In the genomic region with DNA sequence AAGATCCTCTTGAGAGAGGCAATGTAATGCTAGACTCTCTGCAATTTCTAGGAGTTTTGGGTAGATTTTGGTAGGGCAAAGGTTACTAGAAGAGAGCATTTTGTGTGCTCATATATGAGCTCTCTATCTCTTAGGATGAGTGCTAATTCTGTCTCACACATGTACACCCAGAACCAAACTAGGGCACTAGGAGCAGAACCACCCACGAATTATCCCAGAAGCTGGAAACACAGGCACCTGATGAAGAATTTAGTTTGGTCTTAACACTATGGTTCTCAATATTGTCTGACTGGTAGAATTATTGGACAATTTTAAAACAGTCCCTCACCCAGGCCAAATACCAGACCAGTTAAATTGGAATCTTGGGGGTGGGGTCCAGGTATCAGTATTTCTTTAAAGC, we compare ENCODE assay signal across 27 cellular contexts.
"Had no signal": no experiment of that assay in that cellular context is flagged by ENCODE, and none has a peak within 500 bp of the region (broad histone marks: within the 10 kb centered on the region; RNA-seq: fewer than 3 reads in every experiment).

No MANE protein-coding gene starts in this region.

- H3K27me3 ChIP-seq: pancreas, right lobe of liver, sigmoid colon, spleen, stomach, thyroid gland, tibial nerve, upper lobe of left lung, vagina had no signal

- H3K27ac ChIP-seq: neutrophil, pancreas, right lobe of liver, spleen, thoracic aorta, thyroid gland, tibial nerve, upper lobe of left lung had no signal

- ATAC-seq: naive thymus-derived CD8-positive, alpha-beta T cell; natural killer cell treated with Interleukin-12 subunit alpha and Interleukin-12 subunit beta and Interleukin-15 and Interleukin-18, amount 100 ng/mL, for 72 hours; pancreas; right cardiac atrium; right lobe of liver; stimulated activated effector memory CD8-positive, alpha-beta T cell treated with anti-CD3 and anti-CD28 coated beads, Interleukin-12 subunit alpha, Interleukin-12 subunit beta, amount 100 ng/mL, for 72 hours; stimulated activated naive B cell treated with anti-CD40 and anti-IgM and Interleukin-4, amounts not matched to agents 10 μg/mL and 1 μg/mL and 100 μg/mL, for 72 hours had no signal

- H3K36me3 ChIP-seq: neutrophil, pancreas, prostate gland, right lobe of liver, spleen, thoracic aorta, thyroid gland, vagina had no signal

- FAIRE-seq: pancreas, small intestine, urothelium cell line had no signal

- H3K4me1 ChIP-seq: pancreas, prostate gland, right lobe of liver, spleen, upper lobe of left lung had no signal

- H3K4me3 ChIP-seq: pancreas, prostate gland, right lobe of liver, sigmoid colon, spleen, stomach, thoracic aorta, thyroid gland, tibial nerve, upper lobe of left lung, vagina had no signal

- DNase-seq: naive B cell; naive thymus-derived CD8-positive, alpha-beta T cell; nephron progenitor cell; nucleus accumbens; pancreas; right cardiac atrium; right lobe of liver; sigmoid colon; small intestine; spleen; stimulated activated CD4-positive, alpha-beta T cell treated with anti-CD3 and anti-CD28 coated beads, Interleukin-12 subunit alpha, Interleukin-12 subunit beta, amount 100 ng/mL, for 4 hours; stimulated activated CD4-positive, alpha-beta T cell treated with anti-CD3 and anti-CD28 coated beads, Interleukin-1b, Interleukin-23, amount 100 ng/mL, for 48 hours; stimulated activated CD4-positive, alpha-beta T cell treated with anti-CD3 and anti-CD28 coated beads, Interleukin-4, amount 100 ng/mL, for 24 hours; stimulated activated naive B cell treated with anti-CD40 and anti-IgM and Interleukin-4, amounts not matched to agents 10 μg/mL and 1 μg/mL and 100 μg/mL, for 72 hours; stimulated activated naive CD4-positive, alpha-beta T cell treated with Interleukin-2 at 50 U/mL for 16 hours; stomach; thyroid gland; trophoblast cell; upper lobe of left lung had no signal

- H3K9me3 ChIP-seq: neutrophil, pancreas, prostate gland, right lobe of liver, sigmoid colon, spleen, stomach, thoracic aorta, thyroid gland, tibial nerve, upper lobe of left lung, vagina had no signal
